In genomic region chr2:200677721-200678532, GRCh38 we compare ENCODE assay signal across 10 cellular contexts.
DNase-seq lines count a peak whose midpoint lies in the region; ATAC-seq and TF ChIP-seq lines count a peak whose summit lies in the region.
"Had no signal": no experiment of that assay in that cellular context is flagged by ENCODE, and none has a peak within 500 bp of the region (broad histone marks: within the 10 kb centered on the region; RNA-seq: fewer than 3 reads in every experiment).

No MANE protein-coding gene starts in this region.

- H3K27me3 ChIP-seq in IMR-90 (ENCODE audit: control insufficient read depth, insufficient read depth, low read length) (no peaks in the 10 kb centered on the region; the same call in 1 of the 2 replicates), left lung (no peaks in the 10 kb centered on the region), testis (no peaks in the 10 kb centered on the region)

- H3K14ac ChIP-seq in IMR-90 (replicated peaks; ENCODE audit: low read depth, low read length) = no peak overlapping the region

- intact Hi-C loops in IMR-90 (cut with micrococcal nuclease) = no loop called here
- intact Hi-C loops in left lung (cut with DNase I) = no loop called here
- intact Hi-C loops in testis (cut with DNase I; ENCODE audit: low total_unique reads) = no loop called here

- H2BK5ac ChIP-seq in IMR-90 (ENCODE audit: low read depth, low read length, poor library complexity, severe bottlenecking) = no peak overlapping the region

- no peak overlapping the region for H3K56ac ChIP-seq in IMR-90 (ENCODE audit: extremely low read depth, insufficient read depth, low read length)

- no peak overlapping the region for H2AK9ac ChIP-seq in IMR-90 (replicated peaks; ENCODE audit: low read depth, low read length, poor library complexity)

- no peak overlapping the region for H3K4ac ChIP-seq in IMR-90 (ENCODE audit: low read depth, low read length)

- DNase-seq in IMR-90 (peak; percentile 67), dedifferentiated amniotic fluid mesenchymal stem cell (ENCODE audit: extremely low spot score) (peak; percentile 87), left lung (no peak), testis (peak; percentile 56), NCI-H446 treated with DMSO at 0.1 percent for 48 hours (lab: John Stamatoyannopoulos, UW) (no peak), HUDEP-2 (lab: John Stamatoyannopoulos, UW; ENCODE audit: unreplicated experiment in 76 of 76) (no peak), putamen (ENCODE audit: low spot score) (no peak)
- DNase-seq: activated naive CD8-positive, alpha-beta T cell treated with anti-CD3 and anti-CD28 coated beads, Interleukin-2, amount 10 ng/mL, durations not matched to agents 7 days and 5 days; DMS53; NCI-H1436 treated with DMSO at 0.1 percent for 48 hours had no signal

- H2AK5ac ChIP-seq in IMR-90 (ENCODE audit: low read depth, low read length) = no peak overlapping the region

- POLR2A ChIA-PET in IMR-90 (lab: Charles Lee; ENCODE audit: unreplicated experiment) = no interaction called here

- H3K27ac ChIP-seq in IMR-90 (ENCODE audit: insufficient read depth, low read length) = no peak overlapping the region
- no peak overlapping the region for H3K27ac ChIP-seq in left lung
- no peak overlapping the region for H3K27ac ChIP-seq in testis

- no peak overlapping the region for H4K8ac ChIP-seq in IMR-90 (ENCODE audit: low read depth in 2 of 2, low read length in 2 of 2)

- H2BK15ac ChIP-seq in IMR-90 (ENCODE audit: low read depth, low read length) = no peak overlapping the region

- WGBS in IMR-90 (ENCODE audit: extremely low coverage in 2 of 2, insufficient read length in 1 of 2), 2 experiments = 60% methylated on average over 1 of the region's 11 CpGs; no CpG with 5 or more reads in 1 of the 2 experiments
- WGBS in testis, 2 donors = 25 to 47% methylated on average over 11 of the region's 11 CpGs

- peak overlapping the region; percentile 56; the same call in 1 of the 2 replicates for H3K4me2 ChIP-seq in IMR-90 (ENCODE audit: low read depth, low read length)

- H3K18ac ChIP-seq in IMR-90 (ENCODE audit: low read depth, low read length) = no peak overlapping the region; the same call in 1 of the 2 replicates

- H3K9me3 ChIP-seq in IMR-90 (ENCODE audit: control insufficient read depth, insufficient read depth, low read length) = no peaks in the 10 kb centered on the region
- H3K9me3 ChIP-seq in left lung = no peaks in the 10 kb centered on the region
- H3K9me3 ChIP-seq in testis = no peaks in the 10 kb centered on the region

- no peak overlapping the region for H2AFZ ChIP-seq in IMR-90 (replicated peaks; ENCODE audit: low read length, poor library complexity)

- peak; percentile 75 for ATAC-seq in IMR-90 (ENCODE audit: low read depth)
- peak; percentile 73 for ATAC-seq in left lung

- H3K36me3 ChIP-seq in IMR-90 (ENCODE audit: control insufficient read depth, insufficient read depth, low read length) (no peaks in the 10 kb centered on the region), left lung (no peaks in the 10 kb centered on the region), testis (ENCODE audit: low read depth, missing control alignments) (no peaks in the 10 kb centered on the region)

- no peak for TF ChIP-seq RAD21 in IMR-90 (IDR thresholded peaks at IDR 0.05; ENCODE audit: low read length)

- H3K23ac ChIP-seq in IMR-90 (ENCODE audit: low read depth, low read length) = no peak overlapping the region

- H3K9me1 ChIP-seq in IMR-90 (ENCODE audit: insufficient read depth, low read length) = no peaks in the 10 kb centered on the region; the same call in 1 of the 2 replicates

- no peak overlapping the region for H2BK120ac ChIP-seq in IMR-90 (ENCODE audit: low read depth, low read length)

- TF ChIP-seq POLR2A in IMR-90 (IDR thresholded peaks at IDR 0.05; ENCODE audit: low read depth, low read length) (no peak), testis (IDR thresholded peaks at IDR 0.05) (no peak)

- H4K20me1 ChIP-seq in IMR-90 (ENCODE audit: insufficient read depth, low read length) = no peaks in the 10 kb centered on the region

- H4K91ac ChIP-seq in IMR-90 (ENCODE audit: insufficient read depth, low read depth, low read length) = no peak overlapping the region

- H4K5ac ChIP-seq in IMR-90 (ENCODE audit: low read depth, low read length) = no peak overlapping the region

- H3K79me1 ChIP-seq in IMR-90 (ENCODE audit: low read depth in 1 of 2, low read length in 2 of 2) = no peaks in the 10 kb centered on the region

- CTCF ChIA-PET in IMR-90 (lab: Yijun Ruan, JAX) = no interaction called here

- no peaks in the 10 kb centered on the region; the same call in 1 of the 2 replicates for H3K4me1 ChIP-seq in IMR-90 (ENCODE audit: control insufficient read depth, insufficient read depth, low read length)
- peaks cover 0 to 12% of the 10 kb centered on the region in 2 donors for H3K4me1 ChIP-seq in left lung
- peaks cover 3% of the 10 kb centered on the region for H3K4me1 ChIP-seq in testis

- dilution Hi-C loops in IMR-90 (cut with HindIII; ENCODE audit: low sequenced_read_pairs, unreplicated experiment) = no loop called here

- TF ChIP-seq CTCF in IMR-90 (conservative IDR thresholded peaks at IDR 0.05; ENCODE audit: low read depth, low read length) (no peak), left lung (IDR thresholded peaks at IDR 0.05) (no peak), testis (IDR thresholded peaks at IDR 0.05) (peak in 1 of 3 experiments; percentile 5)

- no peak overlapping the region for H2BK20ac ChIP-seq in IMR-90 (ENCODE audit: low read depth, low read length)

- no peak overlapping the region for H3K9ac ChIP-seq in IMR-90 (ENCODE audit: low read depth, low read length)

- BruUV-seq in IMR-90 (replicated peaks; lab: Mats Ljungman, UMichigan) = no TSS peak

- in situ Hi-C loops in IMR-90 (cut with MboI; ENCODE audit: low sequenced_read_pairs) = no loop called here

- no peak overlapping the region for H3K4me3 ChIP-seq in IMR-90 (ENCODE audit: insufficient read depth, low read depth, low read length)
- H3K4me3 ChIP-seq in left lung = no peak overlapping the region
- no peak overlapping the region for H3K4me3 ChIP-seq in testis

TF ChIP-seq in IMR-90, 13 proteins besides CTCF, POLR2A, EP300 and RAD21:
- TF ChIP-seq MAFK (IDR thresholded peaks at IDR 0.05; ENCODE audit: low read depth, low read length) (no peak), CEBPB (IDR thresholded peaks at IDR 0.05; ENCODE audit: low read depth, low read length) (no peak), USF2 (IDR thresholded peaks at IDR 0.05; ENCODE audit: low read depth, low read length) (no peak), RFX5 (IDR thresholded peaks at IDR 0.05; ENCODE audit: low read depth, low read length) (no peak), RCOR1 (IDR thresholded peaks at IDR 0.05; ENCODE audit: insufficient replicate concordance, low read length) (no peak), NFE2L2 (IDR thresholded peaks at IDR 0.05; ENCODE audit: low read depth, low read length) (no peak), MAZ (IDR thresholded peaks at IDR 0.05; ENCODE audit: borderline replicate concordance, low read depth, low read length) (no peak), CHD1 (IDR thresholded peaks at IDR 0.05; ENCODE audit: low read depth, low read length) (no peak), SMC3 (IDR thresholded peaks at IDR 0.05; ENCODE audit: low read depth, low read length) (no peak), BHLHE40 (IDR thresholded peaks at IDR 0.05; ENCODE audit: low read depth, low read length) (no peak), MXI1 (IDR thresholded peaks at IDR 0.05; ENCODE audit: borderline replicate concordance, low read depth, low read length) (no peak), ELK1 (IDR thresholded peaks at IDR 0.05; ENCODE audit: borderline replicate concordance, low read depth, low read length) (no peak), FOS (IDR thresholded peaks at IDR 0.05; ENCODE audit: low read depth, low read length) (no peak)

Comparison
In these comparisons a context has a peak if more than half of its experiments do, and no peak if none do; other contexts are left out.
1. DNase-seq: peak in IMR-90 (single experiment), dedifferentiated amniotic fluid mesenchymal stem cell (single experiment) and testis (single experiment); none in left lung (0 of 2), NCI-H446 treated with DMSO at 0.1 percent for 48 hours (single experiment), HUDEP-2 (0 of 76) and putamen (single experiment).